Comparison of ENCODE assay signal across 8 cellular contexts in genomic region chr10:114100848-114101741, GRCh38. TPM values are rescaled to one million over a fixed set of nuclear protein-coding genes. Genes with fewer than 3 reads are reported as not detected.
DNase-seq lines count a peak whose midpoint lies in the region; ATAC-seq and TF ChIP-seq lines count a peak whose summit lies in the region.

No MANE protein-coding gene starts in this region.

- H3K27ac ChIP-seq in naive thymus-derived CD4-positive, alpha-beta T cell (ENCODE audit: low read depth, low read length): no peak overlapping the region

- no peaks in the 10 kb centered on the region for H3K36me3 ChIP-seq in naive thymus-derived CD4-positive, alpha-beta T cell (ENCODE audit: control insufficient read depth in 2 of 3, insufficient read depth in 3 of 3, low read length in 3 of 3)

- POLR2A ChIA-PET in naive thymus-derived CD4-positive, alpha-beta T cell (lab: Charles Lee): no interaction called here

- H3K4me3 ChIP-seq in GM12875 (ENCODE audit: low read depth, low read length): peak overlapping the region; percentile 26
- H3K4me3 ChIP-seq in naive thymus-derived CD4-positive, alpha-beta T cell (ENCODE audit: low read length): no peak overlapping the region

- peak; percentile 47 for ATAC-seq in esophagus mucosa
- no peak for ATAC-seq in naive thymus-derived CD4-positive, alpha-beta T cell
- ATAC-seq in HG03520 (IDR thresholded peaks at IDR 0.05; ENCODE audit: unreplicated experiment): no peak
- no peak for ATAC-seq in HG02840 (IDR thresholded peaks at IDR 0.05; ENCODE audit: low FRiP score, unreplicated experiment)

- TF ChIP-seq CTCF in GM12875 (IDR thresholded peaks at IDR 0.05; ENCODE audit: borderline replicate concordance, insufficient read depth, low read depth, low read length): no peak

- H3K9me3 ChIP-seq in naive thymus-derived CD4-positive, alpha-beta T cell (ENCODE audit: control insufficient read depth in 2 of 3, low read length in 3 of 3): no peaks in the 10 kb centered on the region

- H3K9me3 Mint-ChIP-seq in naive thymus-derived CD4-positive, alpha-beta T cell: no peaks in the 10 kb centered on the region

- intact Hi-C loops in naive thymus-derived CD4-positive, alpha-beta T cell (cut with micrococcal nuclease): loop anchor here in 1 of 2 donors (5.0 kb wide), 1 partner anchor 419 kb away; no protein-coding TSS in a partner anchor

- H3K27me3 Mint-ChIP-seq in naive thymus-derived CD4-positive, alpha-beta T cell: peaks cover 24 to 57% (median 27%) of the 10 kb centered on the region in 5 donors

- H3K27me3 ChIP-seq in naive thymus-derived CD4-positive, alpha-beta T cell (ENCODE audit: control insufficient read depth in 2 of 2, insufficient read depth in 2 of 2, low read length in 2 of 2): peaks cover 4 to 6% of the 10 kb centered on the region in 2 donors

- peak overlapping the region in 1 of 9 donors; percentile 76 for H3K27ac Mint-ChIP-seq in naive thymus-derived CD4-positive, alpha-beta T cell

- CTCF ChIA-PET in naive thymus-derived CD4-positive, alpha-beta T cell (lab: Charles Lee): interaction anchor here (0.6 to 2.2 kb wide), 5 partner anchors 10 to 395 kb away, joined by 3 to 7 read pairs (median 4); no protein-coding TSS in a partner anchor

- peak; percentile 64 for DNase-seq in RPMI7951 (ENCODE audit: low read depth)
- no peak for DNase-seq in naive thymus-derived CD4-positive, alpha-beta T cell
- no peak for DNase-seq in NCI-H1048 (lab: John Stamatoyannopoulos, UW)
- no peak for DNase-seq in activated CD4-positive, CD25-positive, alpha-beta regulatory T cell treated with anti-CD3 and anti-CD28 coated beads, Interleukin-2, amount 50 U/mL, for 72 hours

- H3K4me1 Mint-ChIP-seq in naive thymus-derived CD4-positive, alpha-beta T cell: peaks cover 22 to 49% (median 39%) of the 10 kb centered on the region in 7 donors

- H3K4me1 ChIP-seq in naive thymus-derived CD4-positive, alpha-beta T cell (ENCODE audit: control insufficient read depth in 2 of 2, insufficient read depth in 2 of 2, low read length in 2 of 2): peaks cover 13 to 23% of the 10 kb centered on the region in 2 donors

- peaks cover 0 to 4% (median 0%) of the 10 kb centered on the region in 5 donors for H3K36me3 Mint-ChIP-seq in naive thymus-derived CD4-positive, alpha-beta T cell

- H3K4me3 Mint-ChIP-seq in naive thymus-derived CD4-positive, alpha-beta T cell: peak overlapping the region; percentile 62 to 76 (median 70)

RNA-seq across cellular contexts. Expression of gene ADRB1, which starts 57.4 kb away (rescaled TPM):
- not detected in 2 replicates for total RNA-seq in RPMI7951 (2014; rRNA removed; shearing (Covaris generic))
- total RNA-seq in esophagus mucosa: 0.04 TPM
- under 1 TPM in 2 of 5 experiments, not detected in 3; 0.29 to 0.64 TPM for total RNA-seq in naive thymus-derived CD4-positive, alpha-beta T cell
- not detected for polyA plus RNA-seq in naive thymus-derived CD4-positive, alpha-beta T cell
